In genomic region chr12:99879439-99879838, GRCh38 we compare ENCODE assay signal across 40 cellular contexts.
"Had no signal": no experiment of that assay in that cellular context is flagged by ENCODE, and none has a peak within 500 bp of the region (broad histone marks: within the 10 kb centered on the region; RNA-seq: fewer than 3 reads in every experiment).

No MANE protein-coding gene starts in this region.

- DNase-seq: activated effector memory CD4-positive, alpha-beta T cell treated with anti-CD3 and anti-CD28 coated beads, Interleukin-2, amount 50 U/mL, for 16 hours; activated effector memory CD4-positive, alpha-beta T cell treated with Interleukin-2 at 50 U/mL for 16 hours; activated gamma-delta T cell; activated gamma-delta T cell treated with Interleukin-2 at 50 U/mL for 16 hours; activated naive CD4-positive, alpha-beta T cell; activated naive CD4-positive, alpha-beta T cell treated with anti-CD3 and anti-CD28 coated beads for 36 hours; activated naive CD4-positive, alpha-beta T cell treated with anti-CD3 and anti-CD28 coated beads, Interleukin-2, amount 10 ng/mL, durations not matched to agents 7 days and 5 days; activated naive CD4-positive, alpha-beta T cell treated with anti-CD3 and anti-CD28 coated beads, Interleukin-2, amount 50 U/mL, for 16 hours; activated naive CD4-positive, alpha-beta T cell treated with Interleukin-2 at 50 U/mL for 16 hours; activated naive CD8-positive, alpha-beta T cell treated with anti-CD3 and anti-CD28 coated beads for 36 hours; activated naive CD8-positive, alpha-beta T cell treated with anti-CD3 and anti-CD28 coated beads, Interleukin-2, amount 10 ng/mL, durations not matched to agents 7 days and 5 days; activated naive CD8-positive, alpha-beta T cell treated with anti-CD3 and anti-CD28 coated beads, Interleukin-2, amount 50 U/mL, for 24 hours; activated T-cell treated with anti-CD3 and anti-CD28 coated beads, Interleukin-2, amount 50 U/mL, for 4 hours; activated T-cell treated with anti-CD3 and anti-CD28 coated beads, Interleukin-2, amount 50 U/mL, for 48 hours; activated T-cell treated with anti-CD3 and anti-CD28 coated beads, Interleukin-2, amount 50 U/mL, for 72 hours; adrenal gland; amniotic stem cell; amygdala; anterior cingulate cortex; aorta; body of pancreas; brain microvascular endothelial cell; caudate nucleus; central memory CD4-positive, alpha-beta T cell; cerebellar nuclear complex; colonic mucosa had no signal

- H3K4me1 Mint-ChIP-seq: activated naive CD4-positive, alpha-beta T cell treated with anti-CD3 and anti-CD28 coated beads, Interleukin-2, amount 10 ng/mL, durations not matched to agents 7 days and 5 days; activated naive CD4-positive, alpha-beta T cell treated with anti-CD3 and anti-CD28 coated beads, Interleukin-2, amount 50 U/mL, for 24 hours; activated naive CD8-positive, alpha-beta T cell treated with anti-CD3 and anti-CD28 coated beads for 36 hours; activated naive CD8-positive, alpha-beta T cell treated with anti-CD3 and anti-CD28 coated beads, Interleukin-2, amount 10 ng/mL, durations not matched to agents 7 days and 5 days; activated naive CD8-positive, alpha-beta T cell treated with anti-CD3 and anti-CD28 coated beads, Interleukin-2, amount 50 U/mL, for 24 hours; activated T-helper 17 cell treated with anti-CD3 and anti-CD28 coated beads, Interleukin-2, amount 50 U/mL, for 72 hours; brain; central memory CD8-positive, alpha-beta T cell had no signal

- H3K36me3 ChIP-seq: adrenal gland, ascending aorta, brain microvascular endothelial cell, breast epithelium, cardiac muscle cell, colonic mucosa had no signal

- H3K4me1 ChIP-seq: adrenal gland, body of pancreas, breast epithelium, colonic mucosa had no signal

- H3K9me3 Mint-ChIP-seq: activated naive CD4-positive, alpha-beta T cell treated with anti-CD3 and anti-CD28 coated beads for 36 hours; activated naive CD4-positive, alpha-beta T cell treated with anti-CD3 and anti-CD28 coated beads, Interleukin-2, amount 50 U/mL, for 24 hours; activated naive CD8-positive, alpha-beta T cell treated with anti-CD3 and anti-CD28 coated beads, Interleukin-2, amount 10 ng/mL, durations not matched to agents 7 days and 5 days; activated naive CD8-positive, alpha-beta T cell treated with anti-CD3 and anti-CD28 coated beads, Interleukin-2, amount 50 U/mL, for 24 hours; activated T-helper 1 cell treated with anti-CD3 and anti-CD28 coated beads, Interleukin-12 subunit alpha, Interleukin-12 subunit beta, Interleukin-2, Interleukin-4 antibody, amounts not matched to agents 30 ng/mL and 10 ng/mL and 1 ng/mL, durations not matched to agents 14 hours and 24 hours and 36 hours; activated T-helper 2 cell treated with anti-CD3 and anti-CD28 coated beads, Interferon-gamma antibody, Interleukin-2, Interleukin-4, amounts not matched to agents 10 μg/mL and 5 μg/mL and 100 μg/mL, durations not matched to agents 14 hours and 24 hours and 36 hours had no signal

- H3K27ac Mint-ChIP-seq: activated naive CD4-positive, alpha-beta T cell treated with anti-CD3 and anti-CD28 coated beads for 36 hours; activated naive CD4-positive, alpha-beta T cell treated with anti-CD3 and anti-CD28 coated beads, Interleukin-2, amount 10 ng/mL, durations not matched to agents 7 days and 5 days; activated naive CD4-positive, alpha-beta T cell treated with anti-CD3 and anti-CD28 coated beads, Interleukin-2, amount 50 U/mL, for 24 hours; activated naive CD4-positive, alpha-beta T cell treated with anti-CD3 and anti-CD28 coated beads, Interleukin-2, amount 50 U/mL, for 72 hours; activated naive CD8-positive, alpha-beta T cell; activated naive CD8-positive, alpha-beta T cell treated with anti-CD3 and anti-CD28 coated beads for 36 hours; activated naive CD8-positive, alpha-beta T cell treated with anti-CD3 and anti-CD28 coated beads, Interleukin-2, amount 10 ng/mL, durations not matched to agents 7 days and 5 days; activated naive CD8-positive, alpha-beta T cell treated with anti-CD3 and anti-CD28 coated beads, Interleukin-2, amount 50 U/mL, for 24 hours; activated T-cell treated with anti-CD3 and anti-CD28 coated beads, Interleukin-2, amount 50 U/mL, for 72 hours; activated T-helper 1 cell treated with anti-CD3 and anti-CD28 coated beads, Interleukin-12 subunit alpha, Interleukin-12 subunit beta, Interleukin-2, Interleukin-4 antibody, amounts not matched to agents 30 ng/mL and 10 ng/mL and 1 ng/mL, durations not matched to agents 14 hours and 24 hours and 36 hours; activated T-helper 17 cell treated with anti-CD3 and anti-CD28 coated beads, Interleukin-2, amount 50 U/mL, for 72 hours; activated T-helper 2 cell treated with anti-CD3 and anti-CD28 coated beads, Interferon-gamma antibody, Interleukin-2, Interleukin-4, amounts not matched to agents 10 μg/mL and 5 μg/mL and 100 μg/mL, durations not matched to agents 14 hours and 24 hours and 36 hours had no signal

- H3K9me3 ChIP-seq: adrenal gland, ascending aorta, body of pancreas, breast epithelium, colonic mucosa had no signal

- H3K27me3 ChIP-seq: adrenal gland, ascending aorta, body of pancreas, brain microvascular endothelial cell, breast epithelium, cardiac muscle cell, colonic mucosa had no signal

- FAIRE-seq: astrocyte, bronchial epithelial cell, colon had no signal

- H3K27ac ChIP-seq: adrenal gland, ascending aorta, body of pancreas, brain microvascular endothelial cell, breast epithelium, cardiac muscle cell, colonic mucosa had no signal

- H3K4me3 ChIP-seq: adrenal gland, ascending aorta, body of pancreas, breast epithelium, cardiac muscle cell, colonic mucosa had no signal

- H3K27me3 Mint-ChIP-seq: activated naive CD4-positive, alpha-beta T cell treated with anti-CD3 and anti-CD28 coated beads, Interleukin-2, amount 10 ng/mL, durations not matched to agents 7 days and 5 days; activated naive CD8-positive, alpha-beta T cell treated with anti-CD3 and anti-CD28 coated beads for 36 hours; activated naive CD8-positive, alpha-beta T cell treated with anti-CD3 and anti-CD28 coated beads, Interleukin-2, amount 10 ng/mL, durations not matched to agents 7 days and 5 days; activated naive CD8-positive, alpha-beta T cell treated with anti-CD3 and anti-CD28 coated beads, Interleukin-2, amount 50 U/mL, for 24 hours; activated T-helper 17 cell treated with anti-CD3 and anti-CD28 coated beads, Interleukin-2, amount 50 U/mL, for 72 hours; brain; central memory CD8-positive, alpha-beta T cell had no signal

- H3K4me3 Mint-ChIP-seq: activated naive CD4-positive, alpha-beta T cell treated with anti-CD3 and anti-CD28 coated beads for 36 hours; activated naive CD4-positive, alpha-beta T cell treated with anti-CD3 and anti-CD28 coated beads, Interleukin-2, amount 10 ng/mL, durations not matched to agents 7 days and 5 days; activated naive CD4-positive, alpha-beta T cell treated with anti-CD3 and anti-CD28 coated beads, Interleukin-2, amount 50 U/mL, for 24 hours; activated naive CD8-positive, alpha-beta T cell; activated naive CD8-positive, alpha-beta T cell treated with anti-CD3 and anti-CD28 coated beads for 36 hours; activated naive CD8-positive, alpha-beta T cell treated with anti-CD3 and anti-CD28 coated beads, Interleukin-2, amount 10 ng/mL, durations not matched to agents 7 days and 5 days; activated naive CD8-positive, alpha-beta T cell treated with anti-CD3 and anti-CD28 coated beads, Interleukin-2, amount 50 U/mL, for 24 hours; activated T-cell treated with anti-CD3 and anti-CD28 coated beads, Interleukin-2, amount 50 U/mL, for 4 hours; activated T-cell treated with anti-CD3 and anti-CD28 coated beads, Interleukin-2, amount 50 U/mL, for 72 hours; activated T-helper 1 cell treated with anti-CD3 and anti-CD28 coated beads, Interleukin-12 subunit alpha, Interleukin-12 subunit beta, Interleukin-2, Interleukin-4 antibody, amounts not matched to agents 30 ng/mL and 10 ng/mL and 1 ng/mL, durations not matched to agents 14 hours and 24 hours and 36 hours; activated T-helper 17 cell treated with anti-CD3 and anti-CD28 coated beads, Interleukin-2, amount 50 U/mL, for 72 hours; brain; central memory CD8-positive, alpha-beta T cell had no signal

- ATAC-seq: activated naive CD4-positive, alpha-beta T cell treated with anti-CD3 and anti-CD28 coated beads, Interleukin-2, amount 50 U/mL, for 72 hours; activated naive CD8-positive, alpha-beta T cell treated with anti-CD3 and anti-CD28 coated beads, Interleukin-2, amount 50 U/mL, for 24 hours; activated T-cell treated with anti-CD3 and anti-CD28 coated beads, Interleukin-2, amount 50 U/mL, for 4 hours; activated T-cell treated with anti-CD3 and anti-CD28 coated beads, Interleukin-2, amount 50 U/mL, for 72 hours; activated T-helper 17 cell treated with anti-CD3 and anti-CD28 coated beads, Interleukin-2, amount 50 U/mL, for 72 hours; body of pancreas had no signal

- H3K36me3 Mint-ChIP-seq: activated naive CD4-positive, alpha-beta T cell treated with anti-CD3 and anti-CD28 coated beads, Interleukin-2, amount 10 ng/mL, durations not matched to agents 7 days and 5 days; activated naive CD4-positive, alpha-beta T cell treated with anti-CD3 and anti-CD28 coated beads, Interleukin-2, amount 50 U/mL, for 24 hours; activated naive CD4-positive, alpha-beta T cell treated with anti-CD3 and anti-CD28 coated beads, Interleukin-2, amount 50 U/mL, for 72 hours; activated naive CD8-positive, alpha-beta T cell; activated naive CD8-positive, alpha-beta T cell treated with anti-CD3 and anti-CD28 coated beads for 36 hours; activated naive CD8-positive, alpha-beta T cell treated with anti-CD3 and anti-CD28 coated beads, Interleukin-2, amount 10 ng/mL, durations not matched to agents 7 days and 5 days; brain had no signal
